In the genomic region with DNA sequence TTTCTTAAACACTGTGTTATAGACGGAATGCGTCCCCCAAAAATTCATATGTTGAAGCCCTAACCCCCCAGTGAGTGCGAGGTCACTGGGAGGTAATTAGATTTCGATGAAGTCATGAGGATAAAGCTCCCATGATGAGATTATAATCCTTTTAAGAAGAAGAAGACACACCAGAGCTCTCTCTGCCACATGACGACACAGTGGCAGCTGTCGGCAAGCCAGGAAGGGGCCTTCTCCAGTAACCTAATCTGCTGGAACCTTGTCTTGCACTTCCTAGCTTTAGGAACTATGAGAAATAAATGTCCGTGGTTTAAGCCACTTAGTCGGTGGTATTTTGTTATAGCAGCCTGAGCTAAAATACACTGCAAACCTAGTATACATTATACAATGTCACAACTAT, we compare ENCODE assay signal across 20 cellular contexts. TPM values are rescaled to one million over a fixed set of nuclear protein-coding genes. Genes with fewer than 3 reads are reported as not detected.
DNase-seq lines count a peak whose midpoint lies in the region; ATAC-seq, FAIRE-seq and TF ChIP-seq lines count a peak whose summit lies in the region.
"Had no signal": no experiment of that assay in that cellular context is flagged by ENCODE, and none has a peak within 500 bp of the region (broad histone marks: within the 10 kb centered on the region; RNA-seq: fewer than 3 reads in every experiment).

No MANE protein-coding gene starts in this region.

- WGBS in body of pancreas, 2 donors, result 87 to 91% methylated on average over 8 of the region's 8 CpGs

- TF ChIP-seq POLR2A in body of pancreas (IDR thresholded peaks at IDR 0.05), result no peak

- H3K4me1 ChIP-seq in SJCRH30 (peaks cover 20% of the 10 kb centered on the region), body of pancreas (no peaks in the 10 kb centered on the region)
- H3K4me1 ChIP-seq: A549 had no signal

- ATAC-seq in GM18511 (IDR thresholded peaks at IDR 0.05; ENCODE audit: unreplicated experiment), result no peak
- no peak for ATAC-seq in body of pancreas
- no peak for ATAC-seq in HG03565 (IDR thresholded peaks at IDR 0.05; ENCODE audit: unreplicated experiment)
- ATAC-seq: A549, HCT116 had no signal

- no peaks in the 10 kb centered on the region for H3K27me3 ChIP-seq in SJCRH30
- no peaks in the 10 kb centered on the region for H3K27me3 ChIP-seq in body of pancreas
- H3K27me3 ChIP-seq: BLaER1 had no signal

- no peaks in the 10 kb centered on the region; the same call in 1 of the 2 replicates for H3K9me3 ChIP-seq in SJCRH30 (replicated peaks)
- H3K9me3 ChIP-seq in body of pancreas, result no peaks in the 10 kb centered on the region
- H3K9me3 ChIP-seq: A549, BLaER1 had no signal

- intact Hi-C loops in body of pancreas (cut with DNase I), result no loop called here

- DNase-seq in D721Med (ENCODE audit: insufficient read length, low spot score), result no peak
- DNase-seq in NCI-H524 (lab: John Stamatoyannopoulos, UW), result peak; percentile 58 to 86
- peak; percentile 62 to 80 for DNase-seq in SJCRH30
- peak; percentile 64 for DNase-seq in myocyte (ENCODE audit: low read depth)
- no peak for DNase-seq in body of pancreas
- DNase-seq in activated effector memory CD4-positive, alpha-beta T cell treated with Interleukin-2 at 50 U/mL for 16 hours, result no peak
- DNase-seq: CD4-positive, alpha-beta memory T cell; DMS 273 treated with DMSO at 0.1 percent for 48 hours; GOT3; H7; HFFc6; KG1 had no signal

- peak overlapping the region; percentile 30 for H3K27ac ChIP-seq in SJCRH30
- no peak overlapping the region for H3K27ac ChIP-seq in body of pancreas
- H3K27ac ChIP-seq: A549, BLaER1 had no signal

- H3K4me3 ChIP-seq in SJCRH30 (no peak overlapping the region), body of pancreas (no peak overlapping the region)
- H3K4me3 ChIP-seq: A549, BLaER1 had no signal

- FAIRE-seq in D721Med (lab: Jason Lieb, UNC), result peak; percentile 94
- FAIRE-seq: A549, G401.6, GM12892, GM18507 had no signal

- peaks cover 73% of the 10 kb centered on the region for H3K36me3 ChIP-seq in SJCRH30
- H3K36me3 ChIP-seq in body of pancreas (replicated peaks in 1 of 2; ENCODE audit: insufficient read depth in 1 of 2, low read depth in 2 of 2), result peaks cover 0 to 2% of the 10 kb centered on the region in 2 donors

- TF ChIP-seq CTCF in D721Med (IDR thresholded peaks at IDR 0.05; ENCODE audit: insufficient read depth, missing control alignments), result no peak
- TF ChIP-seq CTCF in body of pancreas (IDR thresholded peaks at IDR 0.05), result no peak

RNA-seq across cellular contexts. Expression of gene TMEM237, which starts 12.3 kb away (rescaled TPM):
- total RNA-seq in SJCRH30 (2014; rRNA removed; shearing (Covaris generic)), result 51.7 and 55.1 TPM in 2 replicates
- total RNA-seq in myocyte (32.6 and 37.6 TPM in 2 replicates), body of pancreas (10 to 100 TPM in 1 of 2 donors, 1 to 10 TPM in 1; 9.3 to 10.5 TPM)
- 21.2 TPM for polyA plus RNA-seq in myocyte (2012)

Comparison
In these comparisons a context has a peak if more than half of its experiments do, and no peak if none do; other contexts are left out.
1. DNase-seq: peak in NCI-H524 (2 of 2), SJCRH30 (2 of 2) and myocyte (single experiment); none in D721Med (single experiment), body of pancreas (0 of 4) and activated effector memory CD4-positive, alpha-beta T cell treated with Interleukin-2 at 50 U/mL for 16 hours (single experiment).